Comparison of ENCODE assay signal across 14 cellular contexts in genomic region chr12:19800884-19801283, GRCh38.
DNase-seq lines count a peak whose midpoint lies in the region; ATAC-seq and TF ChIP-seq lines count a peak whose summit lies in the region.
"Had no signal": no experiment of that assay in that cellular context is flagged by ENCODE, and none has a peak within 500 bp of the region (broad histone marks: within the 10 kb centered on the region; RNA-seq: fewer than 3 reads in every experiment).

No MANE protein-coding gene starts in this region.

- peak; percentile 58 for ATAC-seq in HG03565 (IDR thresholded peaks at IDR 0.05; ENCODE audit: unreplicated experiment)
- no peak for ATAC-seq in HG03469 (IDR thresholded peaks at IDR 0.05; ENCODE audit: unreplicated experiment)
- ATAC-seq in GM18520 (IDR thresholded peaks at IDR 0.05; ENCODE audit: unreplicated experiment), result no peak
- ATAC-seq: right lobe of liver had no signal

- peak; percentile 60 for DNase-seq in GM13976 (ENCODE audit: low spot score)
- DNase-seq in dermis blood vessel endothelial cell, result peak; percentile 82
- DNase-seq in retinal pigment epithelial cell (ENCODE audit: low read depth), result peak; percentile 78
- DNase-seq in NCI-H1436 (lab: John Stamatoyannopoulos, UW), result no peak
- DNase-seq: amniotic stem cell; effector CD4-positive, alpha-beta T cell; glutamatergic neuron; naive B cell; NCI-H2081 treated with DMSO at 0.1 percent for 48 hours; right lobe of liver had no signal

- H3K4me3 ChIP-seq in retinal pigment epithelial cell (ENCODE audit: low read length), result no peak overlapping the region
- H3K4me3 ChIP-seq: right lobe of liver, SJSA1 had no signal

- in situ Hi-C loops in GM13976 (cut with MboI; ENCODE audit: low sequenced_read_pairs, unreplicated experiment), result no loop called here

- TF ChIP-seq CTCF in GM13976 (IDR thresholded peaks at IDR 0.05; ENCODE audit: borderline replicate concordance, control extremely low read depth, extremely low read depth, insufficient read depth, missing control alignments), result no peak
- no peak for TF ChIP-seq CTCF in retinal pigment epithelial cell (conservative IDR thresholded peaks at IDR 0.05; ENCODE audit: low read depth, low read length)
